21 cellular contexts compared by ENCODE assay signal in genomic region chr17:55427587-55427882, GRCh38. TPM values are rescaled to one million over a fixed set of nuclear protein-coding genes. Genes with fewer than 3 reads are reported as not detected.
DNase-seq lines count a peak whose midpoint lies in the region; ATAC-seq lines count a peak whose summit lies in the region.
"Had no signal": no experiment of that assay in that cellular context is flagged by ENCODE, and none has a peak within 500 bp of the region (broad histone marks: within the 10 kb centered on the region; RNA-seq: fewer than 3 reads in every experiment).

No MANE protein-coding gene starts in this region.

- DNase-seq in posterior vena cava (ENCODE audit: low spot score) (no peak), MG63 (no peak), activated T-cell treated with anti-CD3 and anti-CD28 coated beads for 4 hours (no peak), SJCRH30 (no peak)
- DNase-seq: activated CD4-positive, alpha-beta memory T cell treated with anti-CD3 and anti-CD28 coated beads, Interleukin-2, amount 10 ng/mL, durations not matched to agents 7 days and 5 days; CD4-positive, CD25-positive, alpha-beta regulatory T cell; DND-41; effector CD4-positive, alpha-beta T cell; hypothalamus; kidney glomerular epithelial cell; midbrain; NCI-H187 treated with DMSO at 0.1 percent for 48 hours; NCI-H524; PC-9; stimulated activated CD4-positive, alpha-beta T cell treated with anti-CD3 and anti-CD28 coated beads, Interleukin-2, amount 100 ng/mL, for 48 hours had no signal

- H3K27ac ChIP-seq in SJCRH30, result no peak overlapping the region
- H3K27ac ChIP-seq: cardiac muscle cell, neutrophil, PC-9 had no signal

- H3K36me3 ChIP-seq in MG63 (no peaks in the 10 kb centered on the region), SJCRH30 (no peaks in the 10 kb centered on the region)
- H3K36me3 ChIP-seq: cardiac muscle cell, neutrophil had no signal

- intact Hi-C loops in posterior vena cava (cut with DNase I), result no loop called here

- ATAC-seq in GM18498 (IDR thresholded peaks at IDR 0.05; ENCODE audit: unreplicated experiment) (peak; percentile 32), GM19397 (IDR thresholded peaks at IDR 0.05; ENCODE audit: unreplicated experiment) (peak; percentile 40), HG02759 (IDR thresholded peaks at IDR 0.05; ENCODE audit: unreplicated experiment) (peak; percentile 20), HG03571 (IDR thresholded peaks at IDR 0.05; ENCODE audit: unreplicated experiment) (peak; percentile 18)

- H3K4me3 ChIP-seq in MG63, result no peak overlapping the region
- H3K4me3 ChIP-seq in SJCRH30, result no peak overlapping the region
- H3K4me3 ChIP-seq: cardiac muscle cell, PC-9 had no signal

- H3K9me3 ChIP-seq in MG63, result no peaks in the 10 kb centered on the region
- no peaks in the 10 kb centered on the region for H3K9me3 ChIP-seq in SJCRH30 (replicated peaks)
- H3K9me3 ChIP-seq: neutrophil had no signal

- peaks cover 22% of the 10 kb centered on the region for H3K27me3 ChIP-seq in MG63
- H3K27me3 ChIP-seq in SJCRH30, result no peaks in the 10 kb centered on the region
- H3K27me3 ChIP-seq: cardiac muscle cell had no signal

- no peaks in the 10 kb centered on the region for H3K4me1 ChIP-seq in SJCRH30

RNA-seq across cellular contexts. Expression of gene MMD, which starts 5.9 kb away (rescaled TPM):
- 10 to 100 TPM in 1 of 2 donors, 1 to 10 TPM in 1; 8.0 to 18.2 TPM for total RNA-seq in posterior vena cava
- total RNA-seq in MG63 (2014; rRNA removed; shearing (Covaris generic); ENCODE audit: low replicate concordance), result 6.3 and 6.8 TPM in 2 replicates
- 39.5 and 43.0 TPM in 2 replicates for total RNA-seq in SJCRH30 (2014; rRNA removed; shearing (Covaris generic))
